In the genomic region with DNA sequence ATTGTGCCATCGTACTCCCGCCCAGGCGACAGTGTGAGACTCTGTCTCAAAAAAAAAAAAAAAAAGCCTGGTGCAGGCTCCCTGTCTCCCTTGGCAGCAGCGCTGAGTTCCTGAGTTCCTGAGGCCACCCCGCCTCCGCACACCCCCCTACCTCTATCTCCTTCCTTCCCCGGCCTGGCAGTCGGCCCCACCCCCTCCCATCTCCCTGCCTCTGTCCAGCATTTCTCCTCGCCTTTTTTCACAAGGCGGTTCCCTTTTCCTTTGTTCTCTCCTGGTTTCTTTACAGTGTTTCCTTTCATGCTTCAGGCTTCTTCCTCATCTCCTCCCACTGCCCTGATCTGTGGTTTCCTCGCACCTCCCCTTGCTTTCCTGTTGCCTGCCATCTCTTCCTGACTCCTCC, we compare ENCODE assay signal across 8 cellular contexts. TPM values are rescaled to one million over a fixed set of nuclear protein-coding genes. Genes with fewer than 3 reads are reported as not detected.
A peak's percentile ranks its signal among the peaks of the same experiment; 100 is the strongest.
DNase-seq lines count a peak whose midpoint lies in the region; ATAC-seq and TF ChIP-seq lines count a peak whose summit lies in the region.

No MANE protein-coding gene starts in this region.

- no peak for TF ChIP-seq CTCF in progenitor cell of endocrine pancreas (IDR thresholded peaks at IDR 0.05; ENCODE audit: unreplicated experiment)

- peaks cover 21% of the 10 kb centered on the region for H3K27me3 Mint-ChIP-seq in progenitor cell of endocrine pancreas

- no peaks in the 10 kb centered on the region for H3K9me3 Mint-ChIP-seq in progenitor cell of endocrine pancreas (ENCODE audit: low read depth)

- ATAC-seq in HG03342 (IDR thresholded peaks at IDR 0.05; ENCODE audit: unreplicated experiment) (no peak), GM19324 (IDR thresholded peaks at IDR 0.05; ENCODE audit: low FRiP score, unreplicated experiment) (no peak)

- H3K27ac Mint-ChIP-seq in progenitor cell of endocrine pancreas, result peak overlapping the region; percentile 29

- H3K36me3 Mint-ChIP-seq in progenitor cell of endocrine pancreas (ENCODE audit: insufficient read depth), result no peaks in the 10 kb centered on the region

- DNase-seq in NOMO-1 treated with DMSO at 0.1 percent for 48 hours (lab: John Stamatoyannopoulos, UW; ENCODE audit: unreplicated experiment), result peak; percentile 15
- DNase-seq in NOMO-1 (lab: John Stamatoyannopoulos, UW; ENCODE audit: unreplicated experiment in 2 of 2), result no peak
- peak; percentile 78 for DNase-seq in ecto neural progenitor cell (ENCODE audit: low spot score)
- DNase-seq in progenitor cell of endocrine pancreas (ENCODE audit: low spot score, unreplicated experiment), result no peak
- no peak for DNase-seq in SHP77 (lab: John Stamatoyannopoulos, UW)

- no peak overlapping the region for H3K4me3 Mint-ChIP-seq in progenitor cell of endocrine pancreas (ENCODE audit: low read depth)

- H3K4me1 Mint-ChIP-seq in progenitor cell of endocrine pancreas (ENCODE audit: low read depth), result peaks cover 5% of the 10 kb centered on the region

TF ChIP-seq in PFSK-1, 5 proteins besides CTCF, POLR2A, EP300 and RAD21:
- TF ChIP-seq TAF1 (IDR thresholded peaks at IDR 0.05; ENCODE audit: borderline replicate concordance, insufficient read depth, low read length) (no peak), SIN3A (IDR thresholded peaks at IDR 0.05; ENCODE audit: borderline replicate concordance, insufficient read depth, low read length) (0 out of 2 replicates have a peak, but pooled peaks have one; percentile 62), REST (IDR thresholded peaks at IDR 0.05; ENCODE audit: insufficient read depth in 1 of 2, low read depth in 2 of 2, low read length in 2 of 2) (peak; percentile 88 to 96), POLR2AphosphoS5 (IDR thresholded peaks at IDR 0.05; ENCODE audit: low read depth, low read length) (no peak)

RNA-seq across cellular contexts. Expression of gene RORC, which starts 2.7 kb away (rescaled TPM):
- polyA plus RNA-seq in PFSK-1 (2012; ENCODE audit: insufficient read length, low read depth), result not detected
- 0.09 TPM in 1 of 2 replicates, not detected in the other for total RNA-seq in progenitor cell of endocrine pancreas

RNA-seq across cellular contexts. Expression of gene C2CD4D, which starts 10.7 kb away (rescaled TPM):
- not detected for polyA plus RNA-seq in PFSK-1 (2012; ENCODE audit: insufficient read length, low read depth)
- total RNA-seq in progenitor cell of endocrine pancreas, result 1.00 and 1.3 TPM in 2 replicates

RNA-seq across cellular contexts. Expression of gene LINGO4, which starts 23.7 kb away (rescaled TPM):
- not detected for polyA plus RNA-seq in PFSK-1 (2012; ENCODE audit: insufficient read length, low read depth)
- not detected in 2 replicates for total RNA-seq in progenitor cell of endocrine pancreas

RNA-seq across cellular contexts. Expression of gene THEM5, which starts 24.6 kb away (rescaled TPM):
- polyA plus RNA-seq in PFSK-1 (2012; ENCODE audit: insufficient read length, low read depth), result not detected
- total RNA-seq in progenitor cell of endocrine pancreas, result not detected in 2 replicates

RNA-seq across cellular contexts. Expression of gene TDRKH, which starts 38.6 kb away (rescaled TPM):
- polyA plus RNA-seq in PFSK-1 (2012; ENCODE audit: insufficient read length, low read depth), result 9.0 TPM
- 16.3 and 16.5 TPM in 2 replicates for total RNA-seq in progenitor cell of endocrine pancreas

Comparison
In these comparisons a context has a peak if more than half of its experiments do, and no peak if none do; other contexts are left out.
1. DNase-seq: peak in NOMO-1 treated with DMSO at 0.1 percent for 48 hours (single experiment) and ecto neural progenitor cell (single experiment); none in NOMO-1 (0 of 2), progenitor cell of endocrine pancreas (single experiment) and SHP77 (0 of 2).